In genomic region chr5:68919988-68920490, GRCh38 we compare ENCODE assay signal across 20 cellular contexts.
"Had no signal": no experiment of that assay in that cellular context is flagged by ENCODE, and none has a peak within 500 bp of the region (broad histone marks: within the 10 kb centered on the region; RNA-seq: fewer than 3 reads in every experiment).

No MANE protein-coding gene starts in this region.

- DNase-seq: Karpas-422; KG1; MG63; NCI-H1092 treated with DMSO at 0.1 percent for 48 hours; NCI-H1436; NCI-H187; NCI-H2029 treated with DMSO at 0.1 percent for 48 hours; NCI-H2171 treated with DMSO at 0.1 percent for 48 hours; NCI-H345; NCI-H524; NCI-H526 treated with DMSO at 0.1 percent for 48 hours; NCI-H774; NK-92 treated with Interleukin-12 subunit alpha and Interleukin-12 subunit beta, amount 100 ng/mL, for 24 hours; PC-3; SHP77; SJCRH30; T-helper 1 cell had no signal

- H3K27ac ChIP-seq: RWPE1, SJCRH30 had no signal

- H3K4me3 ChIP-seq: MG63, SJCRH30 had no signal

- H3K36me3 ChIP-seq: MG63, SJCRH30 had no signal

- H3K4me1 ChIP-seq: SJCRH30 had no signal

- H3K9me3 ChIP-seq: MG63, SJCRH30 had no signal

- H3K27me3 ChIP-seq: MG63, SJCRH30 had no signal

- ATAC-seq: Panc1, PC-3, SK-N-SH treated with all-trans-retinoic acid at 6 μM for 48 hours had no signal
